14 cellular contexts compared by ENCODE assay signal in the genomic region with DNA sequence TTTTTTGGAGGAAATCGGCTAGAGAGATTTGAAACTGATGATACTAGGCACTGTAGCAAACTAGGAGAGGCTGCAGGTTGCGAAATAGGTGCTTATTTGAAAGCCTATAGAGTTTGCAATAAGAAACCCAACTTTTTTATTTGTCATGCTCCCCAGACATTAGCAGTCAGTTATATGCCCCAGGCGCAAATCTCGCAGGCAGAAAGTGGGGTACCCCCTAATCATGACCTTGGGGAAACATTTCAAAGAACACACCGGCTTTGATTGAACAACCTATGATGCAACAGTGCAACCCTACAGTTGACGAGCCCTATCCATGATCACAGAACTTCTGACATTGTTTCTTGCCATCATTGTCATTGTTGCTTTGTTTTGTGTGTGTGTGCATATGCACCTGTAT.
DNase-seq lines count a peak whose midpoint lies in the region; ATAC-seq and TF ChIP-seq lines count a peak whose summit lies in the region.
"Had no signal": no experiment of that assay in that cellular context is flagged by ENCODE, and none has a peak within 500 bp of the region (broad histone marks: within the 10 kb centered on the region; RNA-seq: fewer than 3 reads in every experiment).

No MANE protein-coding gene starts in this region.

- ATAC-seq in activated naive CD8-positive, alpha-beta T cell treated with anti-CD3 and anti-CD28 coated beads, Interleukin-2, amount 10 ng/mL, durations not matched to agents 7 days and 5 days (ENCODE audit: low read depth), result no peak
- peak; percentile 67 for ATAC-seq in left lung
- no peak for ATAC-seq in HG03565 (IDR thresholded peaks at IDR 0.05; ENCODE audit: unreplicated experiment)
- ATAC-seq in HG03159 (IDR thresholded peaks at IDR 0.05; ENCODE audit: unreplicated experiment), result no peak
- ATAC-seq: GM12878 had no signal

- no peak for TF ChIP-seq POLR2A in suprapubic skin (IDR thresholded peaks at IDR 0.05)

- H3K9me3 ChIP-seq in left lung, result no peaks in the 10 kb centered on the region
- H3K9me3 ChIP-seq in suprapubic skin, result no peaks in the 10 kb centered on the region

- intact Hi-C loops in activated T-helper 2 cell treated with anti-CD3 and anti-CD28 coated beads, Interferon-gamma antibody, Interleukin-2, Interleukin-4, amounts not matched to agents 10 μg/mL and 5 μg/mL and 100 μg/mL, durations not matched to agents 14 hours and 24 hours and 36 hours (cut with micrococcal nuclease), result no loop called here
- intact Hi-C loops in left lung (cut with DNase I), result no loop called here

- H3K4me1 ChIP-seq in left lung (peaks cover 0 to 11% of the 10 kb centered on the region in 2 donors), suprapubic skin (no peaks in the 10 kb centered on the region)

- H3K9me3 Mint-ChIP-seq in activated naive CD8-positive, alpha-beta T cell treated with anti-CD3 and anti-CD28 coated beads, Interleukin-2, amount 10 ng/mL, durations not matched to agents 7 days and 5 days, result peaks cover 1% of the 10 kb centered on the region
- H3K9me3 Mint-ChIP-seq in activated naive CD8-positive, alpha-beta T cell treated with anti-CD3 and anti-CD28 coated beads for 36 hours, result peaks cover 1% of the 10 kb centered on the region
- peaks cover 4% of the 10 kb centered on the region for H3K9me3 Mint-ChIP-seq in activated T-helper 2 cell treated with anti-CD3 and anti-CD28 coated beads, Interferon-gamma antibody, Interleukin-2, Interleukin-4, amounts not matched to agents 10 μg/mL and 5 μg/mL and 100 μg/mL, durations not matched to agents 14 hours and 24 hours and 36 hours

- peaks cover 4% of the 10 kb centered on the region for H3K27me3 Mint-ChIP-seq in activated naive CD8-positive, alpha-beta T cell treated with anti-CD3 and anti-CD28 coated beads, Interleukin-2, amount 10 ng/mL, durations not matched to agents 7 days and 5 days
- H3K27me3 Mint-ChIP-seq in activated naive CD8-positive, alpha-beta T cell treated with anti-CD3 and anti-CD28 coated beads for 36 hours, result no peaks in the 10 kb centered on the region
- H3K27me3 Mint-ChIP-seq in activated T-helper 2 cell treated with anti-CD3 and anti-CD28 coated beads, Interferon-gamma antibody, Interleukin-2, Interleukin-4, amounts not matched to agents 10 μg/mL and 5 μg/mL and 100 μg/mL, durations not matched to agents 14 hours and 24 hours and 36 hours (ENCODE audit: low read depth), result peaks cover 3% of the 10 kb centered on the region

- H3K36me3 Mint-ChIP-seq in activated naive CD8-positive, alpha-beta T cell treated with anti-CD3 and anti-CD28 coated beads, Interleukin-2, amount 10 ng/mL, durations not matched to agents 7 days and 5 days, result peaks cover 13% of the 10 kb centered on the region
- peaks cover 3% of the 10 kb centered on the region for H3K36me3 Mint-ChIP-seq in activated naive CD8-positive, alpha-beta T cell treated with anti-CD3 and anti-CD28 coated beads for 36 hours
- no peaks in the 10 kb centered on the region for H3K36me3 Mint-ChIP-seq in activated T-helper 2 cell treated with anti-CD3 and anti-CD28 coated beads, Interferon-gamma antibody, Interleukin-2, Interleukin-4, amounts not matched to agents 10 μg/mL and 5 μg/mL and 100 μg/mL, durations not matched to agents 14 hours and 24 hours and 36 hours (ENCODE audit: low read depth)

- H3K27ac Mint-ChIP-seq in activated naive CD8-positive, alpha-beta T cell treated with anti-CD3 and anti-CD28 coated beads, Interleukin-2, amount 10 ng/mL, durations not matched to agents 7 days and 5 days, result peak overlapping the region; percentile 5
- no peak overlapping the region for H3K27ac Mint-ChIP-seq in activated naive CD8-positive, alpha-beta T cell treated with anti-CD3 and anti-CD28 coated beads for 36 hours
- H3K27ac Mint-ChIP-seq in activated T-helper 2 cell treated with anti-CD3 and anti-CD28 coated beads, Interferon-gamma antibody, Interleukin-2, Interleukin-4, amounts not matched to agents 10 μg/mL and 5 μg/mL and 100 μg/mL, durations not matched to agents 14 hours and 24 hours and 36 hours, result peak overlapping the region; percentile 51

- no peaks in the 10 kb centered on the region for H3K36me3 ChIP-seq in left lung
- H3K36me3 ChIP-seq in suprapubic skin, result no peaks in the 10 kb centered on the region

- POLR2A ChIA-PET in activated naive CD8-positive, alpha-beta T cell treated with anti-CD3 and anti-CD28 coated beads, Interleukin-2, amount 10 ng/mL, durations not matched to agents 7 days and 5 days (lab: Charles Lee), result no interaction called here

- H3K4me3 ChIP-seq in left lung (peak overlapping the region; percentile 14 to 33), suprapubic skin (peak overlapping the region; percentile 25)
- H3K4me3 ChIP-seq: GM12878 had no signal

- TF ChIP-seq EP300 in suprapubic skin (IDR thresholded peaks at IDR 0.05), result no peak

- H3K4me1 Mint-ChIP-seq in activated naive CD8-positive, alpha-beta T cell treated with anti-CD3 and anti-CD28 coated beads, Interleukin-2, amount 10 ng/mL, durations not matched to agents 7 days and 5 days, result peaks cover 26% of the 10 kb centered on the region
- H3K4me1 Mint-ChIP-seq in activated naive CD8-positive, alpha-beta T cell treated with anti-CD3 and anti-CD28 coated beads for 36 hours, result peaks cover 5% of the 10 kb centered on the region
- peaks cover 68% of the 10 kb centered on the region for H3K4me1 Mint-ChIP-seq in activated T-helper 2 cell treated with anti-CD3 and anti-CD28 coated beads, Interferon-gamma antibody, Interleukin-2, Interleukin-4, amounts not matched to agents 10 μg/mL and 5 μg/mL and 100 μg/mL, durations not matched to agents 14 hours and 24 hours and 36 hours (ENCODE audit: low read depth)

- peak overlapping the region; percentile 0 for H3K4me3 Mint-ChIP-seq in activated naive CD8-positive, alpha-beta T cell treated with anti-CD3 and anti-CD28 coated beads, Interleukin-2, amount 10 ng/mL, durations not matched to agents 7 days and 5 days
- no peak overlapping the region for H3K4me3 Mint-ChIP-seq in activated naive CD8-positive, alpha-beta T cell treated with anti-CD3 and anti-CD28 coated beads for 36 hours
- peak overlapping the region; percentile 61 for H3K4me3 Mint-ChIP-seq in activated T-helper 2 cell treated with anti-CD3 and anti-CD28 coated beads, Interferon-gamma antibody, Interleukin-2, Interleukin-4, amounts not matched to agents 10 μg/mL and 5 μg/mL and 100 μg/mL, durations not matched to agents 14 hours and 24 hours and 36 hours (ENCODE audit: low read depth)

- DNase-seq in activated naive CD8-positive, alpha-beta T cell treated with anti-CD3 and anti-CD28 coated beads, Interleukin-2, amount 10 ng/mL, durations not matched to agents 7 days and 5 days, result no peak
- DNase-seq in activated naive CD8-positive, alpha-beta T cell treated with anti-CD3 and anti-CD28 coated beads for 36 hours, result no peak
- no peak for DNase-seq in activated T-helper 2 cell treated with anti-CD3 and anti-CD28 coated beads, Interferon-gamma antibody, Interleukin-2, Interleukin-4, amounts not matched to agents 10 μg/mL and 5 μg/mL and 100 μg/mL, durations not matched to agents 14 hours and 24 hours and 36 hours (ENCODE audit: low spot score)
- DNase-seq in left lung, result no peak
- no peak for DNase-seq in suprapubic skin (ENCODE audit: low spot score in 2 of 2)
- no peak for DNase-seq in superior temporal gyrus (ENCODE audit: extremely low spot score)
- DNase-seq: activated CD4-positive, CD25-positive, alpha-beta regulatory T cell treated with anti-CD3 and anti-CD28 coated beads, Interleukin-2, amount 50 U/mL, for 72 hours; effector memory CD4-positive, alpha-beta T cell; Karpas-422; posterior cingulate gyrus; stimulated activated CD4-positive, alpha-beta T cell treated with anti-CD3 and anti-CD28 coated beads, Interleukin-2, amount 100 ng/mL, for 24 hours had no signal

- H3K27ac ChIP-seq in left lung, result peak overlapping the region; percentile 72 to 80
- H3K27ac ChIP-seq in suprapubic skin, result no peak overlapping the region

- TF ChIP-seq CTCF in left lung (IDR thresholded peaks at IDR 0.05) (no peak), suprapubic skin (IDR thresholded peaks at IDR 0.05) (no peak)

- H3K27me3 ChIP-seq in left lung, result no peaks in the 10 kb centered on the region
- no peaks in the 10 kb centered on the region for H3K27me3 ChIP-seq in suprapubic skin

- 84% methylated on average over 6 of the region's 6 CpGs for WGBS in suprapubic skin
